34 cellular contexts compared by ENCODE assay signal in genomic region chr19:21410166-21410565, GRCh38.
"Had no signal": no experiment of that assay in that cellular context is flagged by ENCODE, and none has a peak within 500 bp of the region (broad histone marks: within the 10 kb centered on the region; RNA-seq: fewer than 3 reads in every experiment).

No MANE protein-coding gene starts in this region.

- H3K27me3 ChIP-seq: ascending aorta, cardiac muscle cell had no signal

- H3K4me3 ChIP-seq: ascending aorta, cardiac muscle cell had no signal

- H3K4me3 Mint-ChIP-seq: activated CD4-positive, alpha-beta T cell treated with anti-CD3 and anti-CD28 coated beads, Interleukin-2, amount 10 ng/mL, durations not matched to agents 24 days and 14 days; activated CD8-positive, alpha-beta T cell treated with anti-CD3 and anti-CD28 coated beads for 36 hours; activated naive CD4-positive, alpha-beta T cell treated with anti-CD3 and anti-CD28 coated beads, Interleukin-2, amount 50 U/mL, for 24 hours; activated naive CD8-positive, alpha-beta T cell treated with anti-CD3 and anti-CD28 coated beads, Interleukin-2, amount 10 ng/mL, durations not matched to agents 7 days and 5 days; activated T-cell treated with anti-CD3 and anti-CD28 coated beads, Interleukin-2, amount 50 U/mL, for 24 hours; central memory CD8-positive, alpha-beta T cell had no signal

- H3K27ac ChIP-seq: ascending aorta, cardiac muscle cell, WERI-Rb-1 had no signal

- H3K9me3 Mint-ChIP-seq: central memory CD8-positive, alpha-beta T cell had no signal

- DNase-seq: activated CD4-positive, alpha-beta T cell treated with anti-CD3 and anti-CD28 coated beads for 1 hour; activated CD4-positive, alpha-beta T cell treated with anti-CD3 and anti-CD28 coated beads, Interleukin-2, amount 10 ng/mL, durations not matched to agents 24 days and 14 days; activated CD4-positive, alpha-beta T cell treated with anti-CD3 and anti-CD28 coated beads, Interleukin-2, amount 50 U/mL, for 4 hours; activated CD4-positive, CD25-positive, alpha-beta regulatory T cell; activated CD8-positive, alpha-beta T cell treated with anti-CD3 and anti-CD28 coated beads for 36 hours; activated gamma-delta T cell; activated naive CD4-positive, alpha-beta T cell treated with Interleukin-2 at 50 U/mL for 16 hours; activated naive CD8-positive, alpha-beta T cell treated with anti-CD3 and anti-CD28 coated beads, Interleukin-2, amount 10 ng/mL, durations not matched to agents 7 days and 5 days; activated T-cell treated with anti-CD3 and anti-CD28 coated beads, Interleukin-2, amount 50 U/mL, for 24 hours; amygdala; Kasumi-1; KBM-7; NCI-H1092 treated with DMSO at 0.1 percent for 48 hours; NCI-H1417; NCI-H146; NCI-H187; NCI-H2029 treated with DMSO at 0.1 percent for 48 hours; NCI-H2107; NCI-H2171; NCI-H510A; NCI-H526; NCI-H748 treated with DMSO at 0.1 percent for 48 hours; OCI-M1; Right ventricle myocardium superior; SW 1271; T-helper 1 cell; T-helper 2 cell; T-helper 9 cell; WERI-Rb-1 had no signal

- ATAC-seq: activated CD8-positive, alpha-beta T cell treated with anti-CD3 and anti-CD28 coated beads for 36 hours had no signal

- H3K4me1 Mint-ChIP-seq: activated CD4-positive, alpha-beta T cell treated with anti-CD3 and anti-CD28 coated beads, Interleukin-2, amount 10 ng/mL, durations not matched to agents 24 days and 14 days; activated naive CD4-positive, alpha-beta T cell treated with anti-CD3 and anti-CD28 coated beads, Interleukin-2, amount 50 U/mL, for 24 hours; activated naive CD8-positive, alpha-beta T cell treated with anti-CD3 and anti-CD28 coated beads, Interleukin-2, amount 10 ng/mL, durations not matched to agents 7 days and 5 days; central memory CD8-positive, alpha-beta T cell had no signal

- H3K27me3 Mint-ChIP-seq: activated CD4-positive, alpha-beta T cell treated with anti-CD3 and anti-CD28 coated beads, Interleukin-2, amount 10 ng/mL, durations not matched to agents 24 days and 14 days; activated CD8-positive, alpha-beta T cell treated with anti-CD3 and anti-CD28 coated beads for 36 hours; activated naive CD4-positive, alpha-beta T cell treated with anti-CD3 and anti-CD28 coated beads, Interleukin-2, amount 50 U/mL, for 24 hours; activated naive CD8-positive, alpha-beta T cell treated with anti-CD3 and anti-CD28 coated beads, Interleukin-2, amount 10 ng/mL, durations not matched to agents 7 days and 5 days; activated T-cell treated with anti-CD3 and anti-CD28 coated beads, Interleukin-2, amount 50 U/mL, for 24 hours; central memory CD8-positive, alpha-beta T cell had no signal

- H3K27ac Mint-ChIP-seq: activated CD4-positive, alpha-beta T cell treated with anti-CD3 and anti-CD28 coated beads, Interleukin-2, amount 10 ng/mL, durations not matched to agents 24 days and 14 days; activated CD8-positive, alpha-beta T cell treated with anti-CD3 and anti-CD28 coated beads for 36 hours; activated naive CD4-positive, alpha-beta T cell treated with anti-CD3 and anti-CD28 coated beads, Interleukin-2, amount 50 U/mL, for 24 hours; activated naive CD8-positive, alpha-beta T cell treated with anti-CD3 and anti-CD28 coated beads, Interleukin-2, amount 10 ng/mL, durations not matched to agents 7 days and 5 days; activated T-cell treated with anti-CD3 and anti-CD28 coated beads, Interleukin-2, amount 50 U/mL, for 24 hours; activated T-helper 2 cell treated with anti-CD3 and anti-CD28 coated beads, Interferon-gamma antibody, Interleukin-2, Interleukin-4, amounts not matched to agents 10 μg/mL and 5 μg/mL and 100 μg/mL, durations not matched to agents 14 hours and 24 hours and 36 hours had no signal

- H3K4me1 ChIP-seq: ascending aorta had no signal
